9 cellular contexts compared by ENCODE assay signal in the genomic region with DNA sequence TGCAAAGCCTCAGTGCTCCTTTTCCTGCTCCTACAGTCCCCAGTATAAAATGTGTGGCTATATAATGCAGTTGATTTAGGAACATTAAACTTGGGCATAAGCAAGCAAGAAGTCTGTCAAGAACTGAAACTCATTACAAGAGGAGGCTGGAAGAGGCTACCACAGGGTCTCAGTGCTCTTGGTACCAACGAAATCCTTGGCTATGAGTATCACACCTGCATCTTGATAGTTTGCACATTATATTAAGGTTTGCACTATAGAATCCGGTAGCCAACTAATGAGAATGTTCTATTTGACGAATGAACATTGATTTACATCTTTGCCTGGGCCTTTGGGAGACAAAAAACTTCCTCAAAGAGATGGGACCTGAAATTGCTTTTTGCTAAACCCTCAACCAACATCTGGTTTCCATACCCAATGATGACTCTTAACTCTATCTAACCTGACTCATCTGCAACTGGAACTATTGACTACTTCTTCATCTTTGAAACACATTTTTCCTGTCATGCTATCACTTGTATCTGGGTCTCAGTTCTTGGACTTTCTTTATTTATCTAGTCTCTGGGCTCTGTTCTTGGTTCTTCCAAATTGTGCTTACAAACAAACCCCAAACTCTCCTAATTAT.
DNase-seq lines count a peak whose midpoint lies in the region; ATAC-seq and TF ChIP-seq lines count a peak whose summit lies in the region.
"Had no signal": no experiment of that assay in that cellular context is flagged by ENCODE, and none has a peak within 500 bp of the region (broad histone marks: within the 10 kb centered on the region; RNA-seq: fewer than 3 reads in every experiment).

No MANE protein-coding gene starts in this region.

- no peak for DNase-seq in foreskin keratinocyte
- no peak for DNase-seq in effector CD4-positive, alpha-beta T cell
- DNase-seq in body of pancreas: no peak
- no peak for DNase-seq in GOT3 (lab: John Stamatoyannopoulos, UW)
- no peak for DNase-seq in NCI-H2107 (lab: John Stamatoyannopoulos, UW)

- ATAC-seq in GM18502 (IDR thresholded peaks at IDR 0.05; ENCODE audit: poor library complexity, unreplicated experiment): peak; percentile 7
- ATAC-seq in GM21576 (IDR thresholded peaks at IDR 0.05; ENCODE audit: unreplicated experiment): peak; percentile 15
- ATAC-seq in HG03565 (IDR thresholded peaks at IDR 0.05; ENCODE audit: unreplicated experiment): peak; percentile 12
- ATAC-seq in foreskin keratinocyte: peak; percentile 29
- ATAC-seq in body of pancreas: no peak

- H3K4me1 ChIP-seq in foreskin keratinocyte (peaks cover 15% of the 10 kb centered on the region), body of pancreas (peaks cover 3% of the 10 kb centered on the region)

- H3K9me3 ChIP-seq in body of pancreas: no peaks in the 10 kb centered on the region
- H3K9me3 ChIP-seq: thyroid gland had no signal

- H3K36me3 ChIP-seq in body of pancreas (replicated peaks in 1 of 2; ENCODE audit: insufficient read depth in 1 of 2, low read depth in 2 of 2): no peaks in the 10 kb centered on the region
- H3K36me3 ChIP-seq: thyroid gland had no signal

- H3K27me3 ChIP-seq in foreskin keratinocyte: no peaks in the 10 kb centered on the region
- no peaks in the 10 kb centered on the region for H3K27me3 ChIP-seq in body of pancreas
- H3K27me3 ChIP-seq: thyroid gland had no signal

- 39 to 54% methylated on average over 3 of the region's 3 CpGs for WGBS in body of pancreas, 2 donors

- TF ChIP-seq POLR2A in body of pancreas (IDR thresholded peaks at IDR 0.05): no peak

- no peak for TF ChIP-seq CTCF in foreskin keratinocyte (conservative IDR thresholded peaks at IDR 0.05)
- no peak for TF ChIP-seq CTCF in body of pancreas (IDR thresholded peaks at IDR 0.05)

- intact Hi-C loops in body of pancreas (cut with DNase I): loop anchor here (10.0 kb wide), 1 partner anchor 1190 kb away; no protein-coding TSS in a partner anchor

- no peak overlapping the region for H3K4me3 ChIP-seq in body of pancreas
- H3K4me3 ChIP-seq: thyroid gland had no signal

- H3K27ac ChIP-seq in foreskin keratinocyte: no peak overlapping the region
- H3K27ac ChIP-seq in body of pancreas: no peak overlapping the region
- H3K27ac ChIP-seq: thyroid gland had no signal
